9 cellular contexts compared by ENCODE assay signal in genomic region chr7:16419859-16420258, GRCh38. TPM values are rescaled to one million over a fixed set of nuclear protein-coding genes. Genes with fewer than 3 reads are reported as not detected.
A peak's percentile ranks its signal among the peaks of the same experiment; 100 is the strongest.
DNase-seq lines count a peak whose midpoint lies in the region; ATAC-seq and TF ChIP-seq lines count a peak whose summit lies in the region.
"Had no signal": no experiment of that assay in that cellular context is flagged by ENCODE, and none has a peak within 500 bp of the region (broad histone marks: within the 10 kb centered on the region; RNA-seq: fewer than 3 reads in every experiment).

No MANE protein-coding gene starts in this region.

- H3K9ac ChIP-seq in SK-N-SH (no peak overlapping the region), iPS-20b (ENCODE audit: low read depth, low read length) (no peak overlapping the region)

- intact Hi-C loops in activated T-helper 1 cell treated with anti-CD3 and anti-CD28 coated beads, Interleukin-12 subunit alpha, Interleukin-12 subunit beta, Interleukin-2, Interleukin-4 antibody, amounts not matched to agents 30 ng/mL and 10 ng/mL and 1 ng/mL, durations not matched to agents 14 hours and 24 hours and 36 hours (cut with micrococcal nuclease) = loop anchor here (1.0 to 5.0 kb wide), 5 partner anchors 145 to 1522 kb away; partner anchors contain the start of genes AHR, BZW2 and SNX13

- peak overlapping the region; percentile 85; the same call in 1 of the 2 replicates for H3K4me2 ChIP-seq in SK-N-SH

- 74% methylated on average over 10 of the region's 10 CpGs for WGBS in SK-N-SH (ENCODE audit: low lambda C conversion rate)

- no peaks in the 10 kb centered on the region for H3K9me2 ChIP-seq in SK-N-SH

- H3K4me3 ChIP-seq in SK-N-SH (ENCODE audit: low read depth in 2 of 2, low read length in 1 of 2) = no peak overlapping the region
- peak overlapping the region; percentile 84 for H3K4me3 ChIP-seq in iPS-20b (ENCODE audit: low read length)

- H3K36me3 ChIP-seq in SK-N-SH (replicated peaks in 1 of 2; ENCODE audit: control insufficient read depth in 1 of 2, insufficient read depth in 2 of 2, low read length in 1 of 2) (no peaks in the 10 kb centered on the region), iPS-20b (ENCODE audit: insufficient read depth, low read depth, low read length) (no peaks in the 10 kb centered on the region)

- no peak for TF ChIP-seq EP300 in SK-N-SH (IDR thresholded peaks at IDR 0.05; ENCODE audit: borderline replicate concordance in 1 of 2, low read depth in 1 of 2, low read length in 1 of 2)

- CTCF ChIA-PET in SK-N-SH (lab: Yijun Ruan, JAX) = interaction anchor here (0.7 to 6.2 kb wide), 6 partner anchors 7 to 342 kb away, joined by 3 to 56 read pairs (median 4); no protein-coding TSS in a partner anchor
- CTCF ChIA-PET in RWPE1 (lab: Yijun Ruan, JAX) = interaction anchor here (0.7 kb wide), 1 partner anchor 322 kb away, joined by 4 read pairs; no protein-coding TSS in a partner anchor

- peaks cover 10% of the 10 kb centered on the region for H3K9me3 Mint-ChIP-seq in activated T-helper 1 cell treated with anti-CD3 and anti-CD28 coated beads, Interleukin-12 subunit alpha, Interleukin-12 subunit beta, Interleukin-2, Interleukin-4 antibody, amounts not matched to agents 30 ng/mL and 10 ng/mL and 1 ng/mL, durations not matched to agents 14 hours and 24 hours and 36 hours
- peaks cover 0 to 7% of the 10 kb centered on the region in 2 donors for H3K9me3 Mint-ChIP-seq in stimulated activated naive CD8-positive, alpha-beta T cell treated with anti-CD3 and anti-CD28 coated beads, Interleukin-15, amount 100 ng/mL, for 72 hours
- H3K9me3 Mint-ChIP-seq: activated B cell treated with CpG ODN at 0.5 μM for 24 hours had no signal

- peaks cover 22% of the 10 kb centered on the region for H3K4me1 Mint-ChIP-seq in activated T-helper 1 cell treated with anti-CD3 and anti-CD28 coated beads, Interleukin-12 subunit alpha, Interleukin-12 subunit beta, Interleukin-2, Interleukin-4 antibody, amounts not matched to agents 30 ng/mL and 10 ng/mL and 1 ng/mL, durations not matched to agents 14 hours and 24 hours and 36 hours (ENCODE audit: low read depth)
- peaks cover 30% of the 10 kb centered on the region for H3K4me1 Mint-ChIP-seq in stimulated activated naive CD8-positive, alpha-beta T cell treated with anti-CD3 and anti-CD28 coated beads, Interleukin-15, amount 100 ng/mL, for 72 hours

- POLR2A ChIA-PET in SK-N-SH (lab: Yijun Ruan, JAX) (interaction anchor here (0.9 to 1.9 kb wide), 8 partner anchors 9 to 226 kb away, joined by 3 to 11 read pairs (median 4); partner anchors contain the start of genes ANKMY2, BZW2 and SOSTDC1), RWPE1 (lab: Yijun Ruan, JAX; ENCODE audit: low non-redundant PET) (no interaction called here)

- H4K20me1 ChIP-seq in SK-N-SH (ENCODE audit: insufficient read depth) = no peaks in the 10 kb centered on the region

- H3K79me2 ChIP-seq in SK-N-SH (ENCODE audit: insufficient read depth) = no peaks in the 10 kb centered on the region

- peak overlapping the region; percentile 87 for H3K4me3 Mint-ChIP-seq in activated T-helper 1 cell treated with anti-CD3 and anti-CD28 coated beads, Interleukin-12 subunit alpha, Interleukin-12 subunit beta, Interleukin-2, Interleukin-4 antibody, amounts not matched to agents 30 ng/mL and 10 ng/mL and 1 ng/mL, durations not matched to agents 14 hours and 24 hours and 36 hours
- H3K4me3 Mint-ChIP-seq in stimulated activated naive CD8-positive, alpha-beta T cell treated with anti-CD3 and anti-CD28 coated beads, Interleukin-15, amount 100 ng/mL, for 72 hours = peak overlapping the region; percentile 84 to 90

- H3K36me3 Mint-ChIP-seq in activated T-helper 1 cell treated with anti-CD3 and anti-CD28 coated beads, Interleukin-12 subunit alpha, Interleukin-12 subunit beta, Interleukin-2, Interleukin-4 antibody, amounts not matched to agents 30 ng/mL and 10 ng/mL and 1 ng/mL, durations not matched to agents 14 hours and 24 hours and 36 hours (ENCODE audit: low read depth) = peaks cover 3% of the 10 kb centered on the region

- DNase-seq in SK-N-SH = no peak
- DNase-seq in activated T-helper 1 cell treated with anti-CD3 and anti-CD28 coated beads, Interleukin-12 subunit alpha, Interleukin-12 subunit beta, Interleukin-2, Interleukin-4 antibody, amounts not matched to agents 30 ng/mL and 10 ng/mL and 1 ng/mL, durations not matched to agents 14 hours and 24 hours and 36 hours (ENCODE audit: low spot score) = no peak
- DNase-seq in stimulated activated naive CD8-positive, alpha-beta T cell treated with anti-CD3 and anti-CD28 coated beads, Interleukin-15, amount 100 ng/mL, for 72 hours = no peak
- no peak for DNase-seq in RWPE1 (ENCODE audit: low spot score)
- DNase-seq in DMS79 (lab: John Stamatoyannopoulos, UW) = no peak

- H3K27me3 Mint-ChIP-seq in activated T-helper 1 cell treated with anti-CD3 and anti-CD28 coated beads, Interleukin-12 subunit alpha, Interleukin-12 subunit beta, Interleukin-2, Interleukin-4 antibody, amounts not matched to agents 30 ng/mL and 10 ng/mL and 1 ng/mL, durations not matched to agents 14 hours and 24 hours and 36 hours (ENCODE audit: insufficient read depth) = no peaks in the 10 kb centered on the region
- H3K27me3 Mint-ChIP-seq in stimulated activated naive CD8-positive, alpha-beta T cell treated with anti-CD3 and anti-CD28 coated beads, Interleukin-15, amount 100 ng/mL, for 72 hours = no peaks in the 10 kb centered on the region
- H3K27me3 Mint-ChIP-seq: activated B cell treated with CpG ODN at 0.5 μM for 24 hours had no signal

- H3K9me3 ChIP-seq in SK-N-SH (no peaks in the 10 kb centered on the region), iPS-20b (ENCODE audit: insufficient read depth, low read depth, low read length) (no peaks in the 10 kb centered on the region)

- TF ChIP-seq RAD21 in SK-N-SH (IDR thresholded peaks at IDR 0.05; ENCODE audit: low read length) = no peak

- H3K27ac Mint-ChIP-seq in activated T-helper 1 cell treated with anti-CD3 and anti-CD28 coated beads, Interleukin-12 subunit alpha, Interleukin-12 subunit beta, Interleukin-2, Interleukin-4 antibody, amounts not matched to agents 30 ng/mL and 10 ng/mL and 1 ng/mL, durations not matched to agents 14 hours and 24 hours and 36 hours = peak overlapping the region; percentile 82
- H3K27ac Mint-ChIP-seq in stimulated activated naive CD8-positive, alpha-beta T cell treated with anti-CD3 and anti-CD28 coated beads, Interleukin-15, amount 100 ng/mL, for 72 hours = peak overlapping the region in 1 of 2 donors; percentile 97

- no peak for TF ChIP-seq CTCF in SK-N-SH (IDR thresholded peaks at IDR 0.05)
- TF ChIP-seq CTCF in RWPE1 (conservative IDR thresholded peaks at IDR 0.05; ENCODE audit: low read depth) = no peak

- peak overlapping the region; percentile 80 for H2AFZ ChIP-seq in SK-N-SH (ENCODE audit: low read depth)

- H3K27me3 ChIP-seq in SK-N-SH (ENCODE audit: insufficient read depth) = no peaks in the 10 kb centered on the region
- H3K27me3 ChIP-seq in iPS-20b (ENCODE audit: insufficient read depth, low read length) = peaks cover 32% of the 10 kb centered on the region

- H3F3A ChIP-seq in SK-N-SH (replicated peaks; ENCODE audit: insufficient read depth) = no peaks in the 10 kb centered on the region

- ATAC-seq in SK-N-SH treated with all-trans-retinoic acid at 6 μM for 48 hours (no peak), HG03565 (IDR thresholded peaks at IDR 0.05; ENCODE audit: unreplicated experiment) (no peak)
- no peak for ATAC-seq in stimulated activated naive CD8-positive, alpha-beta T cell treated with anti-CD3 and anti-CD28 coated beads, Interleukin-15, amount 100 ng/mL, for 72 hours

- H3K27ac ChIP-seq in SK-N-SH (ENCODE audit: low read depth in 2 of 2, low read length in 1 of 2) = peak overlapping the region in 1 of 2 experiments; percentile 95; a peak in 1 of 4 replicates
- no peak overlapping the region for H3K27ac ChIP-seq in iPS-20b (ENCODE audit: low read length)
- H3K27ac ChIP-seq in RWPE1 = no peak overlapping the region

- peaks cover 0 to 15% of the 10 kb centered on the region in 2 experiments; a peak in 1 of 4 replicates for H3K4me1 ChIP-seq in SK-N-SH (ENCODE audit: control insufficient read depth in 1 of 2, insufficient read depth in 2 of 2, low read depth in 1 of 2, low read length in 1 of 2)
- peaks cover 6% of the 10 kb centered on the region; the same call in 1 of the 2 replicates for H3K4me1 ChIP-seq in iPS-20b (ENCODE audit: insufficient read depth, low read length)

TF ChIP-seq in SK-N-SH, 30 proteins besides CTCF, POLR2A, EP300 and RAD21 (continues in another document):
- TF ChIP-seq FOSL2 (IDR thresholded peaks at IDR 0.05; ENCODE audit: borderline replicate concordance, low read depth) = no peak
- no peak for TF ChIP-seq SMC3 (IDR thresholded peaks at IDR 0.05; ENCODE audit: low read depth, low read length)

TF ChIP-seq in SK-N-SH treated with all-trans-retinoic acid at 6 μM for 48 hours, 23 proteins besides CTCF, POLR2A, EP300 and RAD21 (continues in another document):
- TF ChIP-seq ZFP3 (CRISPR knock-in tag; IDR thresholded peaks at IDR 0.05) (no peak), TOX (CRISPR knock-in tag; IDR thresholded peaks at IDR 0.05; ENCODE audit: borderline replicate concordance) (no peak), GLIS3 (CRISPR knock-in tag; IDR thresholded peaks at IDR 0.05) (no peak), TCF4 (CRISPR knock-in tag; IDR thresholded peaks at IDR 0.05; ENCODE audit: borderline replicate concordance) (no peak)

RNA-seq across cellular contexts. Expression of gene CRPPA, which starts 1.5 kb away (rescaled TPM):
- polyA plus RNA-seq in SK-N-SH (2012; rRNA removed) = 0.15 and 0.31 TPM in 2 replicates
- polyA plus RNA-seq in SK-N-SH (2012; cell fraction: cytosol; rRNA removed) = 0.34 and 0.46 TPM in 2 replicates
- polyA plus RNA-seq in SK-N-SH (2012; cell fraction: nucleus; rRNA removed) = 0.11 and 0.35 TPM in 2 replicates
- total RNA-seq in activated T-helper 1 cell treated with anti-CD3 and anti-CD28 coated beads, Interleukin-12 subunit alpha, Interleukin-12 subunit beta, Interleukin-2, Interleukin-4 antibody, amounts not matched to agents 30 ng/mL and 10 ng/mL and 1 ng/mL, durations not matched to agents 14 hours and 24 hours and 36 hours = 0.91 and 1.1 TPM in 2 replicates

RNA-seq across cellular contexts. Expression of gene SOSTDC1, which starts 45.7 kb away (rescaled TPM):
- polyA plus RNA-seq in SK-N-SH (2012; rRNA removed) = 0.13 and 0.81 TPM in 2 replicates
- 0.58 and 0.71 TPM in 2 replicates for polyA plus RNA-seq in SK-N-SH (2012; cell fraction: cytosol; rRNA removed)
- 0.07 and 0.12 TPM in 2 replicates for polyA plus RNA-seq in SK-N-SH (2012; cell fraction: nucleus; rRNA removed)
- total RNA-seq in activated T-helper 1 cell treated with anti-CD3 and anti-CD28 coated beads, Interleukin-12 subunit alpha, Interleukin-12 subunit beta, Interleukin-2, Interleukin-4 antibody, amounts not matched to agents 30 ng/mL and 10 ng/mL and 1 ng/mL, durations not matched to agents 14 hours and 24 hours and 36 hours = not detected in 2 replicates
- total RNA-seq: activated B cell treated with CpG ODN at 0.5 μM for 24 hours had no signal
